15 cellular contexts compared by ENCODE assay signal in the genomic region with DNA sequence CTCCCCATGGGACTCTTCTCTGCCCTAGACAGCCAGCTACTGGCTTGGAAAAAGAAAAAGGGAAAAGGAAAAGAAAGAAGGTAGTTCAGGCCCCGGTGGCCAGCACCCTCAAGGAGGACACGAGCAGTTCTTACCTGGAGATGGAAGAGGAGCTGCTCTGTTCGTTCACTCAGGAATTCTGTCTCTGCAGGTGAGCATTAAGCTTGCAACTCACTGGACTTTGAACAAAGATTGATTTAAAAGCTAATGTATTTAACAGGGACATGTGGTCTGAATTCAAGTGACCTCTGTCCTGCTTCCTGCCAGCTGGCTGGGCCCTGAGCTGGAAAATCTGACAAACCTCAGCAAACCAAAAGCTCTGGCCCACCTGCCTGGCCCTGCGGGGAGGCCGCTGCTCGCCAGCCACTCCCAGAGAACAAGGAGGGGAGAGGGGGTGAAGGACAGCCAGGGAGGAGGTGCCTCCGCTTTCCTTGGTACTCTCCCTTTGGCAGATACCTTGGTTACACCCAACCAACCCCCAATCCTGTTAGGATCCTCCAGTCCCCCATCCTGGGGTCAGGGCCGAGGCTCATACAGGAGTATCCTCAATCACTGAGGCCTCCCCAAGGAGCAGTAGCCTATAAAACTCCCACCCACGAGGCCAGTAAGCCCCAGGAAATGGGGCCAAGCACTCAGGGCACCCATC. TPM values are rescaled to one million over a fixed set of nuclear protein-coding genes. Genes with fewer than 3 reads are reported as not detected.
DNase-seq lines count a peak whose midpoint lies in the region; ATAC-seq and TF ChIP-seq lines count a peak whose summit lies in the region.
"Had no signal": no experiment of that assay in that cellular context is flagged by ENCODE, and none has a peak within 500 bp of the region (broad histone marks: within the 10 kb centered on the region; RNA-seq: fewer than 3 reads in every experiment).

Gene PDZK1, minus strand, starts transcription at position 186 of the 685 bp plus-strand sequence. CDS start 19,347 bp downstream, outside the sequence.

- peaks cover 3% of the 10 kb centered on the region for H3K27me3 ChIP-seq in CD4-positive, CD25-positive, alpha-beta regulatory T cell (ENCODE audit: control insufficient read depth, insufficient read depth, low read length)
- no peaks in the 10 kb centered on the region for H3K27me3 ChIP-seq in right lobe of liver
- H3K27me3 ChIP-seq in psoas muscle (ENCODE audit: insufficient read depth in 3 of 3, low read length in 2 of 3), result no peaks in the 10 kb centered on the region
- H3K27me3 ChIP-seq: adrenal gland had no signal

- H3K4me1 Mint-ChIP-seq in CD4-positive, CD25-positive, alpha-beta regulatory T cell, result no peaks in the 10 kb centered on the region

- ATAC-seq in CD4-positive, CD25-positive, alpha-beta regulatory T cell (ENCODE audit: low read depth in 2 of 2), result no peak
- ATAC-seq in right lobe of liver (peak; percentile 83 to 92 (median 86)), psoas muscle (no peak)

- H3K9me3 ChIP-seq in CD4-positive, CD25-positive, alpha-beta regulatory T cell (ENCODE audit: control insufficient read depth in 2 of 2, low read length in 2 of 2), result no peaks in the 10 kb centered on the region
- no peaks in the 10 kb centered on the region for H3K9me3 ChIP-seq in right lobe of liver
- H3K9me3 ChIP-seq in psoas muscle, result no peaks in the 10 kb centered on the region
- H3K9me3 ChIP-seq: adrenal gland had no signal

- no peak for DNase-seq in CD4-positive, CD25-positive, alpha-beta regulatory T cell
- peak; percentile 56 for DNase-seq in M059J (ENCODE audit: low read depth)
- DNase-seq in cerebellar cortex (ENCODE audit: low spot score), result peak; percentile 88
- DNase-seq in right lobe of liver, result peak; percentile 79 to 93 (median 91)
- no peak for DNase-seq in DMS79 treated with DMSO at 0.1 percent for 48 hours (lab: John Stamatoyannopoulos, UW)
- DNase-seq in SHP77 treated with DMSO at 0.1 percent for 48 hours (lab: John Stamatoyannopoulos, UW), result no peak
- no peak for DNase-seq in A172 (ENCODE audit: low spot score)
- DNase-seq in psoas muscle, result no peak
- DNase-seq: activated CD4-positive, alpha-beta T cell treated with anti-CD3 and anti-CD28 coated beads for 1 hour; activated T-cell treated with anti-CD3 and anti-CD28 coated beads, Interleukin-2, amount 50 U/mL, for 1 hour; KBM-7; NCI-H187; stimulated activated naive CD4-positive, alpha-beta T cell had no signal

- no peak for TF ChIP-seq CTCF in right lobe of liver (IDR thresholded peaks at IDR 0.05)
- TF ChIP-seq CTCF in psoas muscle (IDR thresholded peaks at IDR 0.05), result no peak

- H3K27me3 Mint-ChIP-seq in CD4-positive, CD25-positive, alpha-beta regulatory T cell, result peaks cover 6% of the 10 kb centered on the region
- H3K27me3 Mint-ChIP-seq: dendritic cell treated with granulocyte-macrophage colony-stimulating factor and Interleukin-4, amounts not matched to agents 40 ng/mL and 50 ng/mL, for 4 days had no signal

- H3K4me1 ChIP-seq in CD4-positive, CD25-positive, alpha-beta regulatory T cell (ENCODE audit: control insufficient read depth, insufficient read depth, low read length, poor library complexity, severe bottlenecking), result no peaks in the 10 kb centered on the region
- H3K4me1 ChIP-seq in right lobe of liver (peaks cover 0 to 78% (median 28%) of the 10 kb centered on the region in 4 donors), psoas muscle (no peaks in the 10 kb centered on the region)

- peak within 1 kb of the TSS in 2 of 3 donors; percentile 3 to 33 for H3K27ac Mint-ChIP-seq in CD4-positive, CD25-positive, alpha-beta regulatory T cell
- H3K27ac Mint-ChIP-seq: dendritic cell treated with granulocyte-macrophage colony-stimulating factor and Interleukin-4, amounts not matched to agents 40 ng/mL and 50 ng/mL, for 4 days had no signal

- peaks cover 0 to 5% (median 0%) of the 10 kb centered on the region in 7 donors for H3K9me3 Mint-ChIP-seq in CD4-positive, CD25-positive, alpha-beta regulatory T cell
- H3K9me3 Mint-ChIP-seq: dendritic cell treated with granulocyte-macrophage colony-stimulating factor and Interleukin-4, amounts not matched to agents 40 ng/mL and 50 ng/mL, for 4 days had no signal

- peak; percentile 91 for TF ChIP-seq POLR2A in right lobe of liver (IDR thresholded peaks at IDR 0.05)

- H3K36me3 ChIP-seq in CD4-positive, CD25-positive, alpha-beta regulatory T cell (ENCODE audit: control insufficient read depth, insufficient read depth, low read length), result no peaks in the 10 kb centered on the region
- H3K36me3 ChIP-seq in right lobe of liver (no peaks in the 10 kb centered on the region), psoas muscle (ENCODE audit: insufficient read depth in 1 of 2, low read depth in 1 of 2) (no peaks in the 10 kb centered on the region)
- H3K36me3 ChIP-seq: adrenal gland had no signal

- WGBS in right lobe of liver (ENCODE audit: insufficient coverage, low coverage, low lambda C conversion rate, missing lambda C conversion rate), result 45% methylated on average over 3 of the region's 9 CpGs
- WGBS in psoas muscle, 3 donors, result 66 to 71% (median 68%) methylated on average over 9 of the region's 9 CpGs

- intact Hi-C loops in right lobe of liver (cut with DNase I) (no loop called here), psoas muscle (cut with DNase I) (no loop called here)

- H3K36me3 Mint-ChIP-seq in CD4-positive, CD25-positive, alpha-beta regulatory T cell, result no peaks in the 10 kb centered on the region

- no peak within 1 kb of the TSS for H3K27ac ChIP-seq in CD4-positive, CD25-positive, alpha-beta regulatory T cell (ENCODE audit: insufficient read depth, low read length, poor library complexity, severe bottlenecking)
- H3K27ac ChIP-seq in right lobe of liver (peak within 1 kb of the TSS; percentile 84 to 98 (median 94)), psoas muscle (no peak within 1 kb of the TSS)
- H3K27ac ChIP-seq: adrenal gland had no signal

- no peak within 1 kb of the TSS for H3K4me3 ChIP-seq in CD4-positive, CD25-positive, alpha-beta regulatory T cell (ENCODE audit: low read depth, low read length)
- H3K4me3 ChIP-seq in right lobe of liver, result peak within 1 kb of the TSS; percentile 37 to 68 (median 66)
- no peak within 1 kb of the TSS for H3K4me3 ChIP-seq in psoas muscle
- H3K4me3 ChIP-seq: adrenal gland had no signal

- H3K4me3 Mint-ChIP-seq in CD4-positive, CD25-positive, alpha-beta regulatory T cell, result no peak within 1 kb of the TSS
- H3K4me3 Mint-ChIP-seq: dendritic cell treated with granulocyte-macrophage colony-stimulating factor and Interleukin-4, amounts not matched to agents 40 ng/mL and 50 ng/mL, for 4 days had no signal

RNA-seq across cellular contexts. Expression of gene PDZK1, which starts in this region (rescaled TPM):
- not detected for total RNA-seq in CD4-positive, CD25-positive, alpha-beta regulatory T cell
- polyA plus RNA-seq in CD4-positive, CD25-positive, alpha-beta regulatory T cell, result under 1 TPM in 2 of 4 donors, not detected in 2; 0.15 to 0.16 TPM
- 8.8 and 10.5 TPM in 2 replicates for total RNA-seq in M059J (2014; rRNA removed; shearing (Covaris generic))
- total RNA-seq in right lobe of liver (100 to 1,000 TPM in 2 of 6 experiments, 10 to 100 TPM in 4; 64.8 to 117 (median 79.2) TPM), psoas muscle (under 1 TPM in 2 of 4 donors, not detected in 2; 0.36 to 0.52 TPM)
- 2.0 and 2.2 TPM in 2 replicates for total RNA-seq in A172 (2014; rRNA removed; shearing (Covaris generic))
- polyA plus RNA-seq in psoas muscle, result 1 to 10 TPM in 1 of 3 donors, under 1 TPM in 1, not detected in 1; 0.15 to 1.6 TPM

Comparison
In these comparisons a context has a peak if more than half of its experiments do, and no peak if none do; other contexts are left out.
1. ATAC-seq: peak in right lobe of liver (4 of 4); none in CD4-positive, CD25-positive, alpha-beta regulatory T cell (0 of 2) and psoas muscle (0 of 4).
2. DNase-seq: peak in M059J (single experiment), cerebellar cortex (single experiment) and right lobe of liver (3 of 3); none in CD4-positive, CD25-positive, alpha-beta regulatory T cell (0 of 3), DMS79 treated with DMSO at 0.1 percent for 48 hours (single experiment), SHP77 treated with DMSO at 0.1 percent for 48 hours (single experiment), A172 (single experiment) and psoas muscle (0 of 2).
3. H3K27ac ChIP-seq: peak in right lobe of liver (3 of 3); none in CD4-positive, CD25-positive, alpha-beta regulatory T cell (single experiment) and psoas muscle (single experiment).
4. H3K4me3 ChIP-seq: peak in right lobe of liver (3 of 3); none in CD4-positive, CD25-positive, alpha-beta regulatory T cell (single experiment) and psoas muscle (single experiment).